1 cellular context compared by ENCODE assay signal in genomic region chr9:113933671-113934070, GRCh38.
TF ChIP-seq lines count a peak whose summit lies in the region.

No MANE protein-coding gene starts in this region.

TF ChIP-seq in WTC11, 78 proteins besides CTCF, POLR2A, EP300 and RAD21 (continued from another document):
- TF ChIP-seq AFF4 (CRISPR knock-in tag; IDR thresholded peaks at IDR 0.05; ENCODE audit: borderline replicate concordance) (no peak), CREM (CRISPR knock-in tag; IDR thresholded peaks at IDR 0.05) (no peak), ZNF423 (CRISPR knock-in tag; IDR thresholded peaks at IDR 0.05) (no peak)
